19 cellular contexts compared by ENCODE assay signal in genomic region chr15:40286061-40286532, GRCh38. TPM values are rescaled to one million over a fixed set of nuclear protein-coding genes. Genes with fewer than 3 reads are reported as not detected.
DNase-seq lines count a peak whose midpoint lies in the region; ATAC-seq and TF ChIP-seq lines count a peak whose summit lies in the region.
"Had no signal": no experiment of that assay in that cellular context is flagged by ENCODE, and none has a peak within 500 bp of the region (broad histone marks: within the 10 kb centered on the region; RNA-seq: fewer than 3 reads in every experiment).

No MANE protein-coding gene starts in this region.

- H3K9ac ChIP-seq in BLaER1 treated with 17β-estradiol and CSF1 and Interleukin-3, amounts not matched to agents 10 nM and 100 nM: peak overlapping the region in 4 of 11 experiments; percentile 3 to 44 (median 15); a peak in 4 of 22 replicates
- no peak overlapping the region for H3K9ac ChIP-seq in neural progenitor cell

- H3K27ac Mint-ChIP-seq in neural progenitor cell: no peak overlapping the region
- no peak overlapping the region for H3K27ac Mint-ChIP-seq in stimulated activated effector memory CD8-positive, alpha-beta T cell treated with anti-CD3 and anti-CD28 coated beads, Interleukin-12 subunit alpha, Interleukin-12 subunit beta, amount 100 ng/mL, for 72 hours
- H3K27ac Mint-ChIP-seq: activated naive CD8-positive, alpha-beta T cell treated with anti-CD3 and anti-CD28 coated beads, Interleukin-2, amount 10 ng/mL, durations not matched to agents 7 days and 5 days; activated T-cell treated with anti-CD3 and anti-CD28 coated beads, Interleukin-2, amount 50 U/mL, for 72 hours had no signal

- intact Hi-C loops in head of caudate nucleus (cut with DNase I): no loop called here

- TF ChIP-seq POLR2A in erythroblast (IDR thresholded peaks at IDR 0.05; ENCODE audit: low read length): no peak

- peaks cover 40% of the 10 kb centered on the region for H3K27me3 Mint-ChIP-seq in neural progenitor cell (ENCODE audit: insufficient read depth, low read depth)

- peaks cover 0 to 89% (median 11%) of the 10 kb centered on the region in 11 experiments; a peak in 15 of 22 replicates for H4K20me1 ChIP-seq in BLaER1 treated with 17β-estradiol and CSF1 and Interleukin-3, amounts not matched to agents 10 nM and 100 nM
- H4K20me1 ChIP-seq in neural progenitor cell (ENCODE audit: low read depth): peaks cover 14% of the 10 kb centered on the region

- TF ChIP-seq CTCF in neural progenitor cell (IDR thresholded peaks at IDR 0.05): no peak

- H3K36me3 Mint-ChIP-seq in neural progenitor cell: no peaks in the 10 kb centered on the region
- peaks cover 12% of the 10 kb centered on the region for H3K36me3 Mint-ChIP-seq in stimulated activated effector memory CD8-positive, alpha-beta T cell treated with anti-CD3 and anti-CD28 coated beads, Interleukin-12 subunit alpha, Interleukin-12 subunit beta, amount 100 ng/mL, for 72 hours
- H3K36me3 Mint-ChIP-seq: activated naive CD8-positive, alpha-beta T cell treated with anti-CD3 and anti-CD28 coated beads, Interleukin-2, amount 10 ng/mL, durations not matched to agents 7 days and 5 days had no signal

- H3F3A ChIP-seq in neural progenitor cell (ENCODE audit: low read depth): peaks cover 20% of the 10 kb centered on the region

- peak overlapping the region in 1 of 11 experiments; percentile 3; a peak in 1 of 22 replicates for H3K27ac ChIP-seq in BLaER1 treated with 17β-estradiol and CSF1 and Interleukin-3, amounts not matched to agents 10 nM and 100 nM
- no peak overlapping the region for H3K27ac ChIP-seq in neural progenitor cell
- H3K27ac ChIP-seq: tibial artery had no signal

- H3K4me3 Mint-ChIP-seq in neural progenitor cell: peak overlapping the region; percentile 43
- H3K4me3 Mint-ChIP-seq in stimulated activated effector memory CD8-positive, alpha-beta T cell treated with anti-CD3 and anti-CD28 coated beads, Interleukin-12 subunit alpha, Interleukin-12 subunit beta, amount 100 ng/mL, for 72 hours: no peak overlapping the region
- H3K4me3 Mint-ChIP-seq: activated naive CD8-positive, alpha-beta T cell treated with anti-CD3 and anti-CD28 coated beads, Interleukin-2, amount 10 ng/mL, durations not matched to agents 7 days and 5 days; activated T-cell treated with anti-CD3 and anti-CD28 coated beads, Interleukin-2, amount 50 U/mL, for 72 hours; naive thymus-derived CD4-positive, alpha-beta T cell had no signal

- H3K27me3 ChIP-seq in BLaER1 treated with 17β-estradiol and CSF1 and Interleukin-3, amounts not matched to agents 10 nM and 100 nM: peaks cover 30 to 54% (median 42%) of the 10 kb centered on the region in 11 experiments
- H3K27me3 ChIP-seq in neural progenitor cell: peaks cover 100% of the 10 kb centered on the region

- no peaks in the 10 kb centered on the region for H3K9me3 ChIP-seq in BLaER1 treated with 17β-estradiol and CSF1 and Interleukin-3, amounts not matched to agents 10 nM and 100 nM (replicated peaks in 1 of 11)
- no peaks in the 10 kb centered on the region for H3K9me3 ChIP-seq in neural progenitor cell (ENCODE audit: low read depth)
- H3K9me3 ChIP-seq: tibial artery had no signal

- H3K9me3 Mint-ChIP-seq in neural progenitor cell: no peaks in the 10 kb centered on the region
- H3K9me3 Mint-ChIP-seq in stimulated activated effector memory CD8-positive, alpha-beta T cell treated with anti-CD3 and anti-CD28 coated beads, Interleukin-12 subunit alpha, Interleukin-12 subunit beta, amount 100 ng/mL, for 72 hours: no peaks in the 10 kb centered on the region
- H3K9me3 Mint-ChIP-seq: activated naive CD8-positive, alpha-beta T cell treated with anti-CD3 and anti-CD28 coated beads, Interleukin-2, amount 10 ng/mL, durations not matched to agents 7 days and 5 days; activated T-cell treated with anti-CD3 and anti-CD28 coated beads, Interleukin-2, amount 50 U/mL, for 72 hours had no signal

- H3K4me2 ChIP-seq in BLaER1 treated with 17β-estradiol and CSF1 and Interleukin-3, amounts not matched to agents 10 nM and 100 nM: peak overlapping the region in 7 of 11 experiments; percentile 4 to 81 (median 56); a peak in 12 of 22 replicates
- H3K4me2 ChIP-seq in neural progenitor cell: no peak overlapping the region

- H3K4me3 ChIP-seq in BLaER1 treated with 17β-estradiol and CSF1 and Interleukin-3, amounts not matched to agents 10 nM and 100 nM: no peak overlapping the region
- H3K4me3 ChIP-seq in neural progenitor cell: no peak overlapping the region
- H3K4me3 ChIP-seq: tibial artery had no signal

- peaks cover 0 to 53% (median 20%) of the 10 kb centered on the region in 11 experiments; a peak in 13 of 22 replicates for H3K36me3 ChIP-seq in BLaER1 treated with 17β-estradiol and CSF1 and Interleukin-3, amounts not matched to agents 10 nM and 100 nM
- H3K36me3 ChIP-seq in neural progenitor cell: no peaks in the 10 kb centered on the region
- H3K36me3 ChIP-seq: tibial artery had no signal

- ATAC-seq in HG03442 (IDR thresholded peaks at IDR 0.05; ENCODE audit: unreplicated experiment): no peak
- no peak for ATAC-seq in stimulated activated effector memory CD8-positive, alpha-beta T cell treated with anti-CD3 and anti-CD28 coated beads, Interleukin-12 subunit alpha, Interleukin-12 subunit beta, amount 100 ng/mL, for 72 hours
- ATAC-seq: activated T-cell treated with anti-CD3 and anti-CD28 coated beads, Interleukin-2, amount 50 U/mL, for 72 hours; naive thymus-derived CD4-positive, alpha-beta T cell had no signal

- DNase-seq in NCI-H2171 (lab: John Stamatoyannopoulos, UW) (peak; percentile 55), head of caudate nucleus (peak in 41 of 42 donors; percentile 56 to 92 (median 78)), neural progenitor cell (ENCODE audit: low spot score) (no peak), NOMO-1 (lab: John Stamatoyannopoulos, UW; ENCODE audit: unreplicated experiment in 2 of 2) (no peak), erythroblast (lab: John Stamatoyannopoulos, UW) (no peak)
- DNase-seq in stimulated activated effector memory CD8-positive, alpha-beta T cell treated with anti-CD3 and anti-CD28 coated beads, Interleukin-12 subunit alpha, Interleukin-12 subunit beta, amount 100 ng/mL, for 72 hours (ENCODE audit: low spot score in 2 of 2): no peak
- DNase-seq: activated naive CD8-positive, alpha-beta T cell treated with anti-CD3 and anti-CD28 coated beads, Interleukin-2, amount 10 ng/mL, durations not matched to agents 7 days and 5 days; activated T-cell treated with anti-CD3 and anti-CD28 coated beads, Interleukin-2, amount 50 U/mL, for 72 hours; CD4-positive, alpha-beta memory T cell; DND-41; naive thymus-derived CD4-positive, alpha-beta T cell; NCI-H187; NCI-H446; tibial artery had no signal

- H2AFZ ChIP-seq in neural progenitor cell (replicated peaks): no peak overlapping the region

- peaks cover 22 to 85% (median 48%) of the 10 kb centered on the region in 10 experiments for H3K4me1 ChIP-seq in BLaER1 treated with 17β-estradiol and CSF1 and Interleukin-3, amounts not matched to agents 10 nM and 100 nM
- peaks cover 28% of the 10 kb centered on the region for H3K4me1 ChIP-seq in neural progenitor cell

- peaks cover 42% of the 10 kb centered on the region for H3K4me1 Mint-ChIP-seq in neural progenitor cell
- no peaks in the 10 kb centered on the region for H3K4me1 Mint-ChIP-seq in stimulated activated effector memory CD8-positive, alpha-beta T cell treated with anti-CD3 and anti-CD28 coated beads, Interleukin-12 subunit alpha, Interleukin-12 subunit beta, amount 100 ng/mL, for 72 hours
- H3K4me1 Mint-ChIP-seq: activated naive CD8-positive, alpha-beta T cell treated with anti-CD3 and anti-CD28 coated beads, Interleukin-2, amount 10 ng/mL, durations not matched to agents 7 days and 5 days had no signal

- H3K79me2 ChIP-seq in neural progenitor cell (ENCODE audit: low read depth): no peaks in the 10 kb centered on the region

RNA-seq across cellular contexts. Expression of gene ANKRD63, which starts 3.2 kb away (rescaled TPM):
- not detected in 2 replicates for total RNA-seq in neural progenitor cell (ENCODE audit: low replicate concordance)
- total RNA-seq: activated T-cell treated with anti-CD3 and anti-CD28 coated beads, Interleukin-2, amount 50 U/mL, for 72 hours; CD4-positive, alpha-beta memory T cell; dermis microvascular lymphatic vessel endothelial cell; liver had no signal

RNA-seq across cellular contexts. Expression of gene PLCB2, which starts 21.6 kb away (rescaled TPM):
- total RNA-seq in neural progenitor cell (ENCODE audit: low replicate concordance): 0.56 and 2.1 TPM in 2 replicates
- total RNA-seq: dermis microvascular lymphatic vessel endothelial cell had no signal

RNA-seq across cellular contexts. Expression of gene INAFM2, which starts 37.4 kb away (rescaled TPM):
- total RNA-seq in neural progenitor cell (ENCODE audit: low replicate concordance): 11.5 and 18.2 TPM in 2 replicates

RNA-seq across cellular contexts. Expression of gene PAK6, which starts 47.2 kb away (rescaled TPM):
- 0.90 TPM in 1 of 2 replicates, not detected in the other for total RNA-seq in neural progenitor cell (ENCODE audit: low replicate concordance)
- total RNA-seq: dermis microvascular lymphatic vessel endothelial cell, pulmonary artery endothelial cell had no signal

RNA-seq across cellular contexts. Expression of gene CCDC9B, which starts 54.6 kb away (rescaled TPM):
- 0.25 TPM in 1 of 2 replicates, not detected in the other for total RNA-seq in neural progenitor cell (ENCODE audit: low replicate concordance)

Comparison
In these comparisons a context has a peak if more than half of its experiments do, and no peak if none do; other contexts are left out.
1. DNase-seq: peak in NCI-H2171 (single experiment) and head of caudate nucleus (41 of 42); none in neural progenitor cell (single experiment), NOMO-1 (0 of 2), stimulated activated effector memory CD8-positive, alpha-beta T cell treated with anti-CD3 and anti-CD28 coated beads, Interleukin-12 subunit alpha, Interleukin-12 subunit beta, amount 100 ng/mL, for 72 hours (0 of 2) and erythroblast (0 of 2).